19 cellular contexts compared by ENCODE assay signal in genomic region chr10:61398730-61399129, GRCh38. TPM values are rescaled to one million over a fixed set of nuclear protein-coding genes. Genes with fewer than 3 reads are reported as not detected.
"Had no signal": no experiment of that assay in that cellular context is flagged by ENCODE, and none has a peak within 500 bp of the region (broad histone marks: within the 10 kb centered on the region; RNA-seq: fewer than 3 reads in every experiment).

No MANE protein-coding gene starts in this region.

- H3K79me2 ChIP-seq: parathyroid adenoma had no signal

- FAIRE-seq: islet of Langerhans had no signal

- H3K36me3 ChIP-seq: brain microvascular endothelial cell, gastroesophageal sphincter, thoracic aorta had no signal

- H3K27me3 ChIP-seq: brain microvascular endothelial cell, gastroesophageal sphincter had no signal

- H3K4me3 ChIP-seq: gastroesophageal sphincter had no signal

- H3K9me3 ChIP-seq: gastroesophageal sphincter, thoracic aorta had no signal

- H2AFZ ChIP-seq: parathyroid adenoma had no signal

- DNase-seq: activated CD4-positive, alpha-beta memory T cell treated with anti-CD3 and anti-CD28 coated beads for 36 hours; activated CD4-positive, alpha-beta T cell treated with anti-CD3 and anti-CD28 coated beads for 36 hours; activated gamma-delta T cell treated with Interleukin-2 at 50 U/mL for 16 hours; activated naive CD8-positive, alpha-beta T cell treated with anti-CD3 and anti-CD28 coated beads for 36 hours; activated T-cell treated with anti-CD3 and anti-CD28 coated beads, Interleukin-2, amount 50 U/mL, for 24 hours; amygdala; cerebellar nuclear complex; dorsolateral prefrontal cortex; endodermal cell; naive B cell; retina had no signal

- H3K9ac ChIP-seq: parathyroid adenoma had no signal

- ATAC-seq: activated CD4-positive, alpha-beta T cell treated with anti-CD3 and anti-CD28 coated beads for 36 hours; gastroesophageal sphincter; stimulated activated effector memory CD8-positive, alpha-beta T cell treated with anti-CD3 and anti-CD28 coated beads, Interleukin-12 subunit alpha, Interleukin-12 subunit beta, amount 100 ng/mL, for 72 hours had no signal

- H3K27ac ChIP-seq: brain microvascular endothelial cell, gastroesophageal sphincter, parathyroid adenoma had no signal

- H3K4me1 ChIP-seq: parathyroid adenoma had no signal

RNA-seq across cellular contexts. Expression of gene TMEM26, which starts 54.5 kb away (rescaled TPM):
- total RNA-seq: activated CD4-positive, alpha-beta memory T cell treated with anti-CD3 and anti-CD28 coated beads for 36 hours; activated CD4-positive, alpha-beta T cell treated with anti-CD3 and anti-CD28 coated beads for 36 hours; activated naive CD8-positive, alpha-beta T cell treated with anti-CD3 and anti-CD28 coated beads for 36 hours; lung microvascular endothelial cell; mononuclear cell had no signal
